ENCODE assay signal across 23 cellular contexts in genomic region chr5:34707451-34708107, GRCh38. TPM values are rescaled to one million over a fixed set of nuclear protein-coding genes. Genes with fewer than 3 reads are reported as not detected.
DNase-seq lines count a peak whose midpoint lies in the region; ATAC-seq and TF ChIP-seq lines count a peak whose summit lies in the region.
"Had no signal": no experiment of that assay in that cellular context is flagged by ENCODE, and none has a peak within 500 bp of the region (broad histone marks: within the 10 kb centered on the region; RNA-seq: fewer than 3 reads in every experiment).

No MANE protein-coding gene starts in this region.

- H3K36me3 ChIP-seq in BLaER1 treated with 17β-estradiol and CSF1 and Interleukin-3, amounts not matched to agents 10 nM and 100 nM: peaks cover 0 to 25% (median 11%) of the 10 kb centered on the region in 11 experiments; a peak in 8 of 22 replicates
- H3K36me3 ChIP-seq in OCI-LY3 (replicated peaks; ENCODE audit: low read depth, low read length): peaks cover 5% of the 10 kb centered on the region
- no peaks in the 10 kb centered on the region for H3K36me3 ChIP-seq in fibroblast of lung (ENCODE audit: control insufficient read depth, insufficient read depth, low read length)

- peaks cover 0 to 6% (median 0%) of the 10 kb centered on the region in 11 experiments; a peak in 1 of 22 replicates for H4K20me1 ChIP-seq in BLaER1 treated with 17β-estradiol and CSF1 and Interleukin-3, amounts not matched to agents 10 nM and 100 nM
- H4K20me1 ChIP-seq in OCI-LY3 (ENCODE audit: insufficient read depth, low read length): no peaks in the 10 kb centered on the region
- no peaks in the 10 kb centered on the region for H4K20me1 ChIP-seq in fibroblast of lung (ENCODE audit: control insufficient read depth, extremely low read depth, insufficient read depth, low read length)

- no peaks in the 10 kb centered on the region for H3K36me3 Mint-ChIP-seq in naive thymus-derived CD8-positive, alpha-beta T cell
- H3K36me3 Mint-ChIP-seq in immature natural killer cell: no peaks in the 10 kb centered on the region
- H3K36me3 Mint-ChIP-seq: activated naive CD4-positive, alpha-beta T cell treated with anti-CD3 and anti-CD28 coated beads, Interleukin-2, amount 10 ng/mL, durations not matched to agents 7 days and 5 days; CD4-positive, CD25-positive, alpha-beta regulatory T cell had no signal

- H3K27me3 Mint-ChIP-seq in naive thymus-derived CD8-positive, alpha-beta T cell: peaks cover 0 to 4% (median 2%) of the 10 kb centered on the region in 5 donors
- H3K27me3 Mint-ChIP-seq in immature natural killer cell (ENCODE audit: low read depth in 3 of 3): peaks cover 0 to 4% (median 0%) of the 10 kb centered on the region in 3 donors
- H3K27me3 Mint-ChIP-seq: activated naive CD4-positive, alpha-beta T cell treated with anti-CD3 and anti-CD28 coated beads, Interleukin-2, amount 10 ng/mL, durations not matched to agents 7 days and 5 days had no signal

- H3K4me1 ChIP-seq in BLaER1 treated with 17β-estradiol and CSF1 and Interleukin-3, amounts not matched to agents 10 nM and 100 nM: peaks cover 0 to 14% (median 8%) of the 10 kb centered on the region in 10 experiments; a peak in 5 of 20 replicates
- peaks cover 40% of the 10 kb centered on the region for H3K4me1 ChIP-seq in OCI-LY3 (ENCODE audit: low read length)
- peaks cover 4% of the 10 kb centered on the region for H3K4me1 ChIP-seq in fibroblast of lung (ENCODE audit: control insufficient read depth, extremely low read depth, insufficient read depth, low read length)

- DNase-seq in fibroblast of lung (ENCODE audit: low read depth in 2 of 2) (peak in 1 of 2 donors; percentile 83), pulmonary artery endothelial cell (ENCODE audit: low read depth, low spot score) (peak; percentile 62), T-helper 1 cell (no peak), immature natural killer cell (no peak)
- no peak for DNase-seq in naive thymus-derived CD8-positive, alpha-beta T cell
- DNase-seq: activated CD8-positive, alpha-beta memory T cell treated with anti-CD3 and anti-CD28 coated beads for 24 hours; activated naive CD4-positive, alpha-beta T cell treated with anti-CD3 and anti-CD28 coated beads, Interleukin-2, amount 10 ng/mL, durations not matched to agents 7 days and 5 days; activated T-cell treated with anti-CD3 and anti-CD28 coated beads, Interleukin-2, amount 50 U/mL, for 4 hours; amygdala; CD4-positive, CD25-positive, alpha-beta regulatory T cell; DMS153; HCEC 1CT; KG1; MV-4-11; NCI-H1694 treated with DMSO at 0.1 percent for 48 hours; NCI-H2227 treated with DMSO at 0.1 percent for 48 hours; NCI-H774; right cardiac atrium; stimulated activated CD4-positive, alpha-beta T cell treated with anti-CD3 and anti-CD28 coated beads, Interleukin-15, amount 100 ng/mL, for 24 hours had no signal

- TF ChIP-seq CTCF in OCI-LY3 (IDR thresholded peaks at IDR 0.05; ENCODE audit: low read depth, low read length) (no peak), fibroblast of lung (conservative IDR thresholded peaks at IDR 0.05 in 1 of 2, IDR thresholded peaks at IDR 0.05 in 1 of 2; ENCODE audit: low read depth in 1 of 2, low read length in 2 of 2) (no peak)

- H3K27me3 ChIP-seq in BLaER1 treated with 17β-estradiol and CSF1 and Interleukin-3, amounts not matched to agents 10 nM and 100 nM: no peaks in the 10 kb centered on the region
- H3K27me3 ChIP-seq in OCI-LY3 (ENCODE audit: low read depth, low read length): no peaks in the 10 kb centered on the region
- H3K27me3 ChIP-seq in fibroblast of lung (ENCODE audit: control insufficient read depth, insufficient read depth, low read length): no peaks in the 10 kb centered on the region

- H3K79me2 ChIP-seq in OCI-LY3 (ENCODE audit: low read length) (peaks cover 9% of the 10 kb centered on the region; the same call in 1 of the 2 replicates), fibroblast of lung (ENCODE audit: control insufficient read depth, insufficient read depth, low read length) (peaks cover 62% of the 10 kb centered on the region)

- H3K4me1 Mint-ChIP-seq in naive thymus-derived CD8-positive, alpha-beta T cell: no peaks in the 10 kb centered on the region
- no peaks in the 10 kb centered on the region for H3K4me1 Mint-ChIP-seq in immature natural killer cell
- H3K4me1 Mint-ChIP-seq: activated naive CD4-positive, alpha-beta T cell treated with anti-CD3 and anti-CD28 coated beads, Interleukin-2, amount 10 ng/mL, durations not matched to agents 7 days and 5 days; CD4-positive, CD25-positive, alpha-beta regulatory T cell; central memory CD8-positive, alpha-beta T cell had no signal

- H3K27ac Mint-ChIP-seq in naive thymus-derived CD8-positive, alpha-beta T cell: no peak overlapping the region
- H3K27ac Mint-ChIP-seq in immature natural killer cell: no peak overlapping the region
- H3K27ac Mint-ChIP-seq: activated naive CD4-positive, alpha-beta T cell treated with anti-CD3 and anti-CD28 coated beads, Interleukin-2, amount 10 ng/mL, durations not matched to agents 7 days and 5 days; CD4-positive, CD25-positive, alpha-beta regulatory T cell had no signal

- H3K9ac ChIP-seq in BLaER1 treated with 17β-estradiol and CSF1 and Interleukin-3, amounts not matched to agents 10 nM and 100 nM: no peak overlapping the region
- H3K9ac ChIP-seq in OCI-LY3 (ENCODE audit: low read length): no peak overlapping the region
- no peak overlapping the region for H3K9ac ChIP-seq in fibroblast of lung (ENCODE audit: insufficient read depth, low read length)

- no peak overlapping the region for H2AFZ ChIP-seq in OCI-LY3 (ENCODE audit: low read depth, low read length)
- no peak overlapping the region for H2AFZ ChIP-seq in fibroblast of lung (ENCODE audit: low read length)

- H3K4me2 ChIP-seq in BLaER1 treated with 17β-estradiol and CSF1 and Interleukin-3, amounts not matched to agents 10 nM and 100 nM: peak overlapping the region in 8 of 11 experiments; percentile 7 to 30 (median 18); a peak in 4 of 22 replicates
- peak overlapping the region; percentile 9 for H3K4me2 ChIP-seq in OCI-LY3 (ENCODE audit: low read length)
- H3K4me2 ChIP-seq in fibroblast of lung (ENCODE audit: extremely low read depth, insufficient read depth, low read length): no peak overlapping the region

- H3K4me3 Mint-ChIP-seq in naive thymus-derived CD8-positive, alpha-beta T cell: no peak overlapping the region
- H3K4me3 Mint-ChIP-seq in immature natural killer cell: no peak overlapping the region
- H3K4me3 Mint-ChIP-seq: activated naive CD4-positive, alpha-beta T cell treated with anti-CD3 and anti-CD28 coated beads, Interleukin-2, amount 10 ng/mL, durations not matched to agents 7 days and 5 days; activated T-cell treated with anti-CD3 and anti-CD28 coated beads, Interleukin-2, amount 50 U/mL, for 4 hours; CD4-positive, CD25-positive, alpha-beta regulatory T cell; central memory CD8-positive, alpha-beta T cell had no signal

- 0 out of 22 replicates have a peak overlapping the region, but pooled peaks of 1 of the 11 experiments have one; percentile 26 for H3K27ac ChIP-seq in BLaER1 treated with 17β-estradiol and CSF1 and Interleukin-3, amounts not matched to agents 10 nM and 100 nM
- H3K27ac ChIP-seq in OCI-LY3 (ENCODE audit: low read length) (no peak overlapping the region), fibroblast of lung (ENCODE audit: insufficient read depth, low read length) (peak overlapping the region; percentile 49)

- H3K4me3 ChIP-seq in BLaER1 treated with 17β-estradiol and CSF1 and Interleukin-3, amounts not matched to agents 10 nM and 100 nM: no peak overlapping the region
- H3K4me3 ChIP-seq in OCI-LY3 (ENCODE audit: low read length) (no peak overlapping the region), fibroblast of lung (replicated peaks in 1 of 4; ENCODE audit: control extremely low read depth in 1 of 4, insufficient read depth in 1 of 4, low read depth in 3 of 4, low read length in 4 of 4) (no peak overlapping the region)

- H3K9me3 ChIP-seq in BLaER1 treated with 17β-estradiol and CSF1 and Interleukin-3, amounts not matched to agents 10 nM and 100 nM (replicated peaks in 1 of 11): no peaks in the 10 kb centered on the region
- H3K9me3 ChIP-seq in OCI-LY3 (ENCODE audit: insufficient read depth, low read length): no peaks in the 10 kb centered on the region
- no peaks in the 10 kb centered on the region for H3K9me3 ChIP-seq in fibroblast of lung (ENCODE audit: control insufficient read depth, insufficient read depth, low read depth, low read length)

- POLR2A ChIA-PET in naive thymus-derived CD8-positive, alpha-beta T cell (lab: Charles Lee): no interaction called here

- no peak for ATAC-seq in naive thymus-derived CD8-positive, alpha-beta T cell
- ATAC-seq in GM21723 (IDR thresholded peaks at IDR 0.05; ENCODE audit: unreplicated experiment): no peak
- ATAC-seq: activated T-cell treated with anti-CD3 and anti-CD28 coated beads, Interleukin-2, amount 50 U/mL, for 4 hours; right cardiac atrium had no signal

- H3K9me3 Mint-ChIP-seq in naive thymus-derived CD8-positive, alpha-beta T cell: no peaks in the 10 kb centered on the region
- no peaks in the 10 kb centered on the region for H3K9me3 Mint-ChIP-seq in immature natural killer cell
- H3K9me3 Mint-ChIP-seq: activated naive CD4-positive, alpha-beta T cell treated with anti-CD3 and anti-CD28 coated beads, Interleukin-2, amount 10 ng/mL, durations not matched to agents 7 days and 5 days; activated T-cell treated with anti-CD3 and anti-CD28 coated beads, Interleukin-2, amount 50 U/mL, for 4 hours; central memory CD8-positive, alpha-beta T cell had no signal

RNA-seq across cellular contexts. Expression of gene RAI14, which starts 51.5 kb away (rescaled TPM):
- total RNA-seq in fibroblast of lung: 82.7 and 125 TPM in 2 replicates
- 98.7 and 128 TPM in 2 replicates for polyA plus RNA-seq in fibroblast of lung
- polyA plus RNA-seq in fibroblast of lung (2012): 98.4 and 101 TPM in 2 replicates
- 542 and 706 TPM in 2 replicates for polyA minus RNA-seq in fibroblast of lung (ENCODE audit: low replicate concordance)
- 192 and 219 TPM in 2 replicates for total RNA-seq in pulmonary artery endothelial cell
- total RNA-seq in naive thymus-derived CD8-positive, alpha-beta T cell: not detected
- not detected for polyA plus RNA-seq in naive thymus-derived CD8-positive, alpha-beta T cell
- 1 to 10 TPM in 1 of 3 donors, under 1 TPM in 1, not detected in 1; 0.97 to 6.6 TPM for polyA plus RNA-seq in immature natural killer cell
- polyA plus RNA-seq: CD4-positive, CD25-positive, alpha-beta regulatory T cell had no signal

Comparison
In these comparisons a context has a peak if more than half of its experiments do, and no peak if none do; other contexts are left out.
1. RNA of gene RAI14, which starts 51.5 kb away (total RNA-seq): 192 to 219 TPM in pulmonary artery endothelial cell and 82.7 to 125 TPM in fibroblast of lung; not detected in naive thymus-derived CD8-positive, alpha-beta T cell; every median in the first group is over 10 times any median in the second.